In the genomic region with DNA sequence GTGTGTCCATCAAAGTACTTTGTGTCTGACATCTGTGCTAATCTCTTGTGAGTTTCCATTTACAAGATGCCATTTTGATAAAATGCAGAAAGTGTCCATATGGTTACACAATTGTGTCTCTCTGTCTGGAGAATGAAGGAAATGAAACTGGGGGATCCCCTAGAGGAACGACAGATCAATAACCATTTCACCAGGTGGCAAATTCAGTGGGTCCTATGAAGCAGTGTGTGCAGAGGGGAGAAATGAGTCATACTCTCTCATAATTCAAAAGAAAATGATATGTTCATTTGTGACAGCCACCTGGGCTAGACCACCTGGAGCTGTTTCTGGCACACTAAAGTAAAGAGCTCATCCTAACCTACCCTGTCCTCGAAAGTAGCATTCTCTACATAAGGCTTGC, we compare ENCODE assay signal across 8 cellular contexts. TPM values are rescaled to one million over a fixed set of nuclear protein-coding genes. Genes with fewer than 3 reads are reported as not detected.
A peak's percentile ranks its signal among the peaks of the same experiment; 100 is the strongest.
DNase-seq lines count a peak whose midpoint lies in the region; ATAC-seq and TF ChIP-seq lines count a peak whose summit lies in the region.

No MANE protein-coding gene starts in this region.

- H3K4me1 ChIP-seq in hepatocyte (ENCODE audit: insufficient read depth): no peaks in the 10 kb centered on the region

- H3K4me3 Mint-ChIP-seq in activated T-helper 17 cell treated with anti-CD3 and anti-CD28 coated beads, Interleukin-2, amount 50 U/mL, for 72 hours: peak overlapping the region; percentile 45

- H4K20me1 ChIP-seq in hepatocyte (ENCODE audit: insufficient read depth, poor library complexity, severe bottlenecking): no peaks in the 10 kb centered on the region

- DNase-seq in GM12865 (ENCODE audit: low read depth) (peak; percentile 93), NCI-H1694 treated with DMSO at 0.1 percent for 48 hours (lab: John Stamatoyannopoulos, UW) (no peak), HCEC 1CT (no peak), omental fat pad (ENCODE audit: low spot score) (no peak), hepatocyte (ENCODE audit: low spot score) (no peak)

- no peak overlapping the region for H3K27ac ChIP-seq in hepatocyte

- H3K27ac Mint-ChIP-seq in activated T-helper 17 cell treated with anti-CD3 and anti-CD28 coated beads, Interleukin-2, amount 50 U/mL, for 72 hours: no peak overlapping the region

- H3K9me3 Mint-ChIP-seq in activated T-helper 17 cell treated with anti-CD3 and anti-CD28 coated beads, Interleukin-2, amount 50 U/mL, for 72 hours: no peaks in the 10 kb centered on the region

- H2AFZ ChIP-seq in hepatocyte: no peak overlapping the region

- no peaks in the 10 kb centered on the region for H3K27me3 ChIP-seq in hepatocyte

- H3K79me2 ChIP-seq in hepatocyte: no peaks in the 10 kb centered on the region

- H3K27me3 Mint-ChIP-seq in activated T-helper 17 cell treated with anti-CD3 and anti-CD28 coated beads, Interleukin-2, amount 50 U/mL, for 72 hours: no peaks in the 10 kb centered on the region

- WGBS in hepatocyte (ENCODE audit: low lambda C conversion rate, missing lambda C conversion rate): 83% methylated on average over 2 of the region's 2 CpGs

- no peaks in the 10 kb centered on the region for H3K9me2 ChIP-seq in hepatocyte (replicated peaks; ENCODE audit: insufficient read depth)

- H3K4me3 ChIP-seq in GM12865 (ENCODE audit: low read depth, low read length) (no peak overlapping the region), hepatocyte (no peak overlapping the region)

- no peaks in the 10 kb centered on the region for H3K36me3 Mint-ChIP-seq in activated T-helper 17 cell treated with anti-CD3 and anti-CD28 coated beads, Interleukin-2, amount 50 U/mL, for 72 hours (ENCODE audit: low read depth)

- peak; percentile 89 for ATAC-seq in GM21390 (IDR thresholded peaks at IDR 0.05; ENCODE audit: unreplicated experiment)
- peak; percentile 86 for ATAC-seq in HG03565 (IDR thresholded peaks at IDR 0.05; ENCODE audit: unreplicated experiment)
- peak; percentile 87 for ATAC-seq in activated T-helper 17 cell treated with anti-CD3 and anti-CD28 coated beads, Interleukin-2, amount 50 U/mL, for 72 hours (replicated peaks)
- ATAC-seq in omental fat pad (ENCODE audit: low FRiP score): no peak

- TF ChIP-seq CTCF in GM12865 (IDR thresholded peaks at IDR 0.05; ENCODE audit: insufficient read depth, low read depth, low read length, missing control alignments) (no peak), omental fat pad (IDR thresholded peaks at IDR 0.05) (no peak), hepatocyte (IDR thresholded peaks at IDR 0.05; ENCODE audit: poor library complexity) (no peak)

- H3K9me3 ChIP-seq in hepatocyte (ENCODE audit: low read depth): no peaks in the 10 kb centered on the region

- H3K4me2 ChIP-seq in hepatocyte: no peak overlapping the region

- H3K4me1 Mint-ChIP-seq in activated T-helper 17 cell treated with anti-CD3 and anti-CD28 coated beads, Interleukin-2, amount 50 U/mL, for 72 hours: peaks cover 22% of the 10 kb centered on the region

- H3K36me3 ChIP-seq in hepatocyte (replicated peaks; ENCODE audit: insufficient read depth, low read depth): no peaks in the 10 kb centered on the region

RNA-seq across cellular contexts. Expression of a gene that starts 10.1 kb away (rescaled TPM):
- 100 to 1,000 TPM; 139 to 197 TPM for total RNA-seq in activated T-helper 17 cell treated with anti-CD3 and anti-CD28 coated beads, Interleukin-2, amount 50 U/mL, for 72 hours
- total RNA-seq in omental fat pad (10 to 100 TPM; 42.7 to 58.7 (median 56.0) TPM), hepatocyte (68.6 and 101 TPM in 2 replicates)
- polyA plus RNA-seq in hepatocyte: 81.7 and 94.0 TPM in 2 replicates
